ENCODE assay signal across 22 cellular contexts in genomic region chr19:13958043-13958442, GRCh38. TPM values are rescaled to one million over a fixed set of nuclear protein-coding genes. Genes with fewer than 3 reads are reported as not detected.
"Had no signal": no experiment of that assay in that cellular context is flagged by ENCODE, and none has a peak within 500 bp of the region (broad histone marks: within the 10 kb centered on the region; RNA-seq: fewer than 3 reads in every experiment).

No MANE protein-coding gene starts in this region.

- H3K36me3 Mint-ChIP-seq: natural killer cell treated with Interleukin-12 subunit alpha and Interleukin-12 subunit beta and Interleukin-15 and Interleukin-18, amount 100 ng/mL, for 72 hours had no signal

- H3K27me3 Mint-ChIP-seq: activated T-helper 17 cell treated with anti-CD3 and anti-CD28 coated beads, Interleukin-2, amount 50 U/mL, for 72 hours; natural killer cell treated with Interleukin-12 subunit alpha and Interleukin-12 subunit beta and Interleukin-15 and Interleukin-18, amount 100 ng/mL, for 72 hours; stimulated activated memory B cell treated with anti-CD40 and anti-IgM and Interleukin-4, amounts not matched to agents 10 μg/mL and 1 μg/mL and 100 μg/mL, for 72 hours had no signal

- ATAC-seq: activated T-helper 17 cell treated with anti-CD3 and anti-CD28 coated beads, Interleukin-2, amount 50 U/mL, for 72 hours; body of pancreas; natural killer cell treated with Interleukin-12 subunit alpha and Interleukin-12 subunit beta and Interleukin-15 and Interleukin-18, amount 100 ng/mL, for 72 hours; stimulated activated memory B cell treated with anti-CD40 and anti-IgM and Interleukin-4, amounts not matched to agents 10 μg/mL and 1 μg/mL and 100 μg/mL, for 72 hours; upper lobe of right lung had no signal

- FAIRE-seq: keratinocyte had no signal

- H3K27ac Mint-ChIP-seq: activated T-helper 17 cell treated with anti-CD3 and anti-CD28 coated beads, Interleukin-2, amount 50 U/mL, for 72 hours; natural killer cell treated with Interleukin-12 subunit alpha and Interleukin-12 subunit beta and Interleukin-15 and Interleukin-18, amount 100 ng/mL, for 72 hours; stimulated activated memory B cell treated with anti-CD40 and anti-IgM and Interleukin-4, amounts not matched to agents 10 μg/mL and 1 μg/mL and 100 μg/mL, for 72 hours had no signal

- H3K9me3 ChIP-seq: body of pancreas, thoracic aorta, upper lobe of right lung had no signal

- H3K4me1 Mint-ChIP-seq: activated T-helper 17 cell treated with anti-CD3 and anti-CD28 coated beads, Interleukin-2, amount 50 U/mL, for 72 hours had no signal

- H3K4me3 ChIP-seq: body of pancreas, lung, SK-N-MC, thoracic aorta, upper lobe of right lung had no signal

- H3K27ac ChIP-seq: body of pancreas, SK-N-MC, thoracic aorta, upper lobe of right lung, VCaP had no signal

- H3K4me3 Mint-ChIP-seq: activated T-helper 17 cell treated with anti-CD3 and anti-CD28 coated beads, Interleukin-2, amount 50 U/mL, for 72 hours; natural killer cell treated with Interleukin-12 subunit alpha and Interleukin-12 subunit beta and Interleukin-15 and Interleukin-18, amount 100 ng/mL, for 72 hours; stimulated activated memory B cell treated with anti-CD40 and anti-IgM and Interleukin-4, amounts not matched to agents 10 μg/mL and 1 μg/mL and 100 μg/mL, for 72 hours had no signal

- H3K27me3 ChIP-seq: body of pancreas, upper lobe of right lung had no signal

- H3K9me3 Mint-ChIP-seq: activated T-helper 17 cell treated with anti-CD3 and anti-CD28 coated beads, Interleukin-2, amount 50 U/mL, for 72 hours; natural killer cell treated with Interleukin-12 subunit alpha and Interleukin-12 subunit beta and Interleukin-15 and Interleukin-18, amount 100 ng/mL, for 72 hours; stimulated activated memory B cell treated with anti-CD40 and anti-IgM and Interleukin-4, amounts not matched to agents 10 μg/mL and 1 μg/mL and 100 μg/mL, for 72 hours had no signal

- DNase-seq: activated CD4-positive, alpha-beta T cell treated with anti-CD3 and anti-CD28 coated beads for 1 hour; activated naive CD4-positive, alpha-beta T cell; activated T-cell treated with anti-CD3 and anti-CD28 coated beads for 4 hours; body of pancreas; dermis blood vessel endothelial cell; effector memory CD4-positive, alpha-beta T cell; hippocampal formation; occipital lobe; posterior cingulate gyrus; retina; stimulated activated CD4-positive, alpha-beta T cell treated with anti-CD3 and anti-CD28 coated beads, Interleukin-15, amount 100 ng/mL, for 24 hours; stimulated activated CD4-positive, alpha-beta T cell treated with anti-CD3 and anti-CD28 coated beads, Interleukin-4, amount 100 ng/mL, for 1 hour; T-helper 9 cell; upper lobe of right lung had no signal

RNA-seq across cellular contexts. Expression of gene PODNL1, which starts 19.8 kb away (rescaled TPM):
- total RNA-seq: occipital lobe had no signal
